Comparison of ENCODE assay signal across 10 cellular contexts in genomic region chr10:104259999-104260774, GRCh38. TPM values are rescaled to one million over a fixed set of nuclear protein-coding genes. Genes with fewer than 3 reads are reported as not detected.
A peak's percentile ranks its signal among the peaks of the same experiment; 100 is the strongest.
DNase-seq lines count a peak whose midpoint lies in the region; ATAC-seq, FAIRE-seq and TF ChIP-seq lines count a peak whose summit lies in the region.
"Had no signal": no experiment of that assay in that cellular context is flagged by ENCODE, and none has a peak within 500 bp of the region (broad histone marks: within the 10 kb centered on the region; RNA-seq: fewer than 3 reads in every experiment).

No MANE protein-coding gene starts in this region.

- H3K27ac Mint-ChIP-seq in mesothelial cell of epicardium (peak overlapping the region; percentile 55), H9 (no peak overlapping the region)

- no peak overlapping the region for H3K14ac ChIP-seq in H9 (ENCODE audit: insufficient read depth, low read length)

- H3K23ac ChIP-seq in H9 (ENCODE audit: insufficient read length, low read depth, low read length): no peak overlapping the region

- no peak overlapping the region for H4K91ac ChIP-seq in H9 (ENCODE audit: insufficient read length, low read depth, low read length)

- H2BK12ac ChIP-seq in H9 (ENCODE audit: insufficient read length, low read depth, low read length): no peak overlapping the region

- H2BK120ac ChIP-seq in H9 (ENCODE audit: low read depth, low read length, poor library complexity, severe bottlenecking): no peak overlapping the region

- H3K4me3 ChIP-seq in A549 (no peak overlapping the region), Panc1 (ENCODE audit: low read depth in 2 of 2, low read length in 2 of 2) (no peak overlapping the region)

- H3K79me2 ChIP-seq in H9 (ENCODE audit: insufficient read depth, low read length): no peaks in the 10 kb centered on the region; the same call in 1 of the 2 replicates

- H4K5ac ChIP-seq in H9 (ENCODE audit: insufficient read length, low read depth, low read length): no peak overlapping the region

- no peaks in the 10 kb centered on the region for H3K9me3 Mint-ChIP-seq in mesothelial cell of epicardium
- H3K9me3 Mint-ChIP-seq in H9: no peaks in the 10 kb centered on the region

- ATAC-seq in A549 (no peak), Panc1 (peak; percentile 42; the same call in 1 of the 2 replicates), GM18868 (IDR thresholded peaks at IDR 0.05; ENCODE audit: unreplicated experiment) (no peak), HG02840 (IDR thresholded peaks at IDR 0.05; ENCODE audit: low FRiP score, unreplicated experiment) (no peak)

- H3K4ac ChIP-seq in H9 (ENCODE audit: low read depth, low read length): no peak overlapping the region

- peak overlapping the region; percentile 15; the same call in 2 of the 3 replicates for H3K4me2 ChIP-seq in A549
- no peak overlapping the region for H3K4me2 ChIP-seq in H9 (ENCODE audit: insufficient read depth, insufficient read length, low read length)

- H3K27me3 Mint-ChIP-seq in mesothelial cell of epicardium (ENCODE audit: low read depth) (no peaks in the 10 kb centered on the region), H9 (ENCODE audit: low read depth) (no peaks in the 10 kb centered on the region)

- peaks cover 4% of the 10 kb centered on the region for H3K23me2 ChIP-seq in H9 (ENCODE audit: insufficient read length, low read depth, low read length, poor library complexity, severe bottlenecking)

- intact Hi-C loops in Panc1 (cut with micrococcal nuclease; ENCODE audit: unreplicated experiment): no loop called here

- CTCF ChIA-PET in A549 (lab: Yijun Ruan, JAX) (interaction anchor here (0.7 to 3.4 kb wide), 4 partner anchors 8 to 90 kb away, joined by 3 to 11 read pairs (median 4); no protein-coding TSS in a partner anchor), Panc1 (lab: Charles Lee) (interaction anchor here (1.0 kb wide), 1 partner anchor 15 kb away, joined by 3 read pairs; no protein-coding TSS in a partner anchor)

- H3K9ac ChIP-seq in H9 (ENCODE audit: extremely low read depth, insufficient read length, low read length): no peak overlapping the region

- H3K18ac ChIP-seq in H9 (ENCODE audit: insufficient read length, low read depth, low read length): no peak overlapping the region

- TF ChIP-seq EP300 in A549 (IDR thresholded peaks at IDR 0.05): no peak

- H2BK5ac ChIP-seq in H9 (ENCODE audit: insufficient read length, low read length): no peak overlapping the region

- peaks cover 34% of the 10 kb centered on the region for H3K36me3 Mint-ChIP-seq in mesothelial cell of epicardium
- H3K36me3 Mint-ChIP-seq in H9 (ENCODE audit: insufficient read depth in 1 of 3, low read depth in 3 of 3): peaks cover 1 to 61% (median 11%) of the 10 kb centered on the region in 3 experiments; a peak in 4 of 7 replicates

- H3K27me3 ChIP-seq in Panc1 (ENCODE audit: control insufficient read depth, insufficient read depth, low read length) (no peaks in the 10 kb centered on the region), H9 (ENCODE audit: insufficient read depth, low read length) (no peaks in the 10 kb centered on the region)

- BruUV-seq in Panc1 (replicated peaks; lab: Mats Ljungman, UMichigan): no TSS peak

- no peaks in the 10 kb centered on the region for H4K20me1 ChIP-seq in H9 (ENCODE audit: control insufficient read depth, insufficient read depth, insufficient read length)

- POLR2A ChIA-PET in A549 (lab: Yijun Ruan, JAX) (no interaction called here), Panc1 (lab: Charles Lee) (interaction anchor here (0.6 kb wide), 1 partner anchor 13 kb away, joined by 5 read pairs; no protein-coding TSS in a partner anchor)

- H3K36me3 ChIP-seq in Panc1 (ENCODE audit: control insufficient read depth, insufficient read depth, low read length): peaks cover 49% of the 10 kb centered on the region

- H3K79me1 ChIP-seq in H9 (ENCODE audit: insufficient read depth, low read depth, low read length, poor library complexity, severe bottlenecking): no peaks in the 10 kb centered on the region

- WGBS in A549 (ENCODE audit: missing lambda C conversion rate): 83% methylated on average over 6 of the region's 6 CpGs
- WGBS in H9 (ENCODE audit: extremely low coverage, insufficient read length, low lambda C conversion rate): 100% methylated on average over 1 of the region's 6 CpGs

- in situ Hi-C loops in Panc1 (cut with HindIII; ENCODE audit: low pct_unique_long_range_greater_than_20kb, low sequenced_read_pairs): no loop called here

- H3T11ph ChIP-seq in H9 (ENCODE audit: low read length): no peak overlapping the region

- no peak for TF ChIP-seq CTCF in A549 (IDR thresholded peaks at IDR 0.05)
- no peak for TF ChIP-seq CTCF in Panc1 (IDR thresholded peaks at IDR 0.05)
- no peak for TF ChIP-seq CTCF in mesothelial cell of epicardium (IDR thresholded peaks at IDR 0.05; ENCODE audit: unreplicated experiment)
- TF ChIP-seq CTCF in H9 (conservative IDR thresholded peaks at IDR 0.05): no peak

- no peak overlapping the region for H2AK5ac ChIP-seq in H9 (ENCODE audit: insufficient read length, low read length)

- no peak overlapping the region for H4K8ac ChIP-seq in H9 (replicated peaks; ENCODE audit: insufficient read length, low read depth, low read length)

- peaks cover 37% of the 10 kb centered on the region for H3K4me1 ChIP-seq in A549
- H3K4me1 ChIP-seq in Panc1 (ENCODE audit: control insufficient read depth, insufficient read depth, low read length): peaks cover 37% of the 10 kb centered on the region
- H3K4me1 ChIP-seq in H9 (ENCODE audit: insufficient read depth, low read length): 0 out of 2 replicates have a peak, but pooled peaks cover 3% of the 10 kb centered on the region

- H3K27ac ChIP-seq in A549: peak overlapping the region in 1 of 2 experiments; percentile 11; a peak in 1 of 6 replicates
- H3K27ac ChIP-seq in Panc1 (ENCODE audit: low read length): no peak overlapping the region
- H3K27ac ChIP-seq in H9 (ENCODE audit: insufficient read length, low read depth, low read length): no peak overlapping the region

- no peak overlapping the region for H2BK20ac ChIP-seq in H9 (ENCODE audit: low read depth, low read length, poor library complexity, severe bottlenecking)

- H3K9me3 ChIP-seq in A549: no peaks in the 10 kb centered on the region
- no peaks in the 10 kb centered on the region for H3K9me3 ChIP-seq in Panc1 (ENCODE audit: control insufficient read depth, insufficient read depth, low read depth, low read length)
- no peaks in the 10 kb centered on the region for H3K9me3 ChIP-seq in H9 (ENCODE audit: control insufficient read depth, low read depth, low read length)

- DNase-seq in A549 (ENCODE audit: low read depth in 1 of 2, low spot score in 1 of 2) (no peak), Panc1 (ENCODE audit: low read depth, low spot score) (no peak), dermis blood vessel endothelial cell (peak; percentile 58), mesothelial cell of epicardium (ENCODE audit: low spot score in 2 of 2, unreplicated experiment in 2 of 2) (no peak), H54 (ENCODE audit: insufficient read length, low spot score) (no peak), H9 (no peak)
- DNase-seq: NCI-H69 had no signal

- no peak overlapping the region for H2AFZ ChIP-seq in H9 (ENCODE audit: low read length)

- no peak for TF ChIP-seq RAD21 in A549 (conservative IDR thresholded peaks at IDR 0.05 in 1 of 2, IDR thresholded peaks at IDR 0.05 in 1 of 2)

- H3K4me1 Mint-ChIP-seq in mesothelial cell of epicardium (peaks cover 21% of the 10 kb centered on the region), H9 (peaks cover 11 to 30% of the 10 kb centered on the region in 2 experiments)

- no peak overlapping the region for H2BK15ac ChIP-seq in H9 (ENCODE audit: low read depth, low read length)

- TF ChIP-seq POLR2A in A549 (IDR thresholded peaks at IDR 0.05; ENCODE audit: low read length): no peak
- TF ChIP-seq POLR2A in H54 (IDR thresholded peaks at IDR 0.05; ENCODE audit: low read depth, low read length): no peak

- FAIRE-seq in A549 (lab: Jason Lieb, UNC): no peak
- no peak for FAIRE-seq in H54 (lab: Jason Lieb, UNC)
- FAIRE-seq: GM19239 had no signal

- no peak overlapping the region for H3K56ac ChIP-seq in H9 (ENCODE audit: insufficient read length, low read depth, low read length)

- H3K4me3 Mint-ChIP-seq in mesothelial cell of epicardium (no peak overlapping the region), H9 (no peak overlapping the region)

TF ChIP-seq in A549, 52 proteins besides CTCF, POLR2A, EP300 and RAD21 (continues in another document):
- no peak for TF ChIP-seq FOSB (CRISPR knock-in tag; IDR thresholded peaks at IDR 0.05)
- no peak for TF ChIP-seq ZFP36 (IDR thresholded peaks at IDR 0.05; ENCODE audit: borderline replicate concordance, partially characterized antibody)

RNA-seq across cellular contexts. Expression of gene GSTO1, which starts 5.5 kb away (rescaled TPM):
- polyA plus RNA-seq in A549 (2011; rRNA removed): 172 and 204 TPM in 2 replicates
- polyA plus RNA-seq in A549 (2012; cell fraction: cytosol; rRNA removed): 97.9 and 112 TPM in 2 replicates
- polyA plus RNA-seq in A549 (2012; cell fraction: nucleus; rRNA removed): 33.3 and 54.1 TPM in 2 replicates
- polyA plus RNA-seq in A549 (2017; fragmentation: RNase III; extraction: RNeasy Plus Mini Kit Qiagen cat#74134 plus additional on column Dnase treatment): 152 to 163 TPM (median 156 TPM) in 3 replicates
- 23.8 TPM in 2 replicates for polyA minus RNA-seq in A549 (2011; rRNA and poly(A)+ RNA removed)
- total RNA-seq in Panc1 (2021; ENCODE audit: unreplicated experiment): 134 TPM
- polyA plus RNA-seq in Panc1 (2012; ENCODE audit: insufficient read length): 123 TPM
- 147 and 348 TPM in 2 replicates for total RNA-seq in dermis blood vessel endothelial cell
- 62.8 to 65.5 TPM (median 65.2 TPM) in 3 replicates for total RNA-seq in mesothelial cell of epicardium
- total RNA-seq in H9 (2021): 114 and 116 TPM in 2 replicates

RNA-seq across cellular contexts. Expression of gene GSTO2, which starts 8.8 kb away (rescaled TPM):
- polyA plus RNA-seq in A549 (2011; rRNA removed) (5.7 and 6.3 TPM in 2 replicates), A549 (2017; fragmentation: RNase III; extraction: RNeasy Plus Mini Kit Qiagen cat#74134 plus additional on column Dnase treatment) (1.3 to 1.9 TPM (median 1.8 TPM) in 3 replicates)
- 1.7 and 2.1 TPM in 2 replicates for polyA plus RNA-seq in A549 (2012; cell fraction: cytosol; rRNA removed)
- 0.80 and 3.0 TPM in 2 replicates for polyA plus RNA-seq in A549 (2012; cell fraction: nucleus; rRNA removed)
- 1.6 and 2.8 TPM in 2 replicates for polyA minus RNA-seq in A549 (2011; rRNA and poly(A)+ RNA removed)
- total RNA-seq in Panc1 (2021; ENCODE audit: unreplicated experiment) (28.5 TPM), dermis blood vessel endothelial cell (0.51 and 0.85 TPM in 2 replicates), mesothelial cell of epicardium (11.7 to 13.5 TPM (median 12.7 TPM) in 3 replicates), H9 (2021) (12.0 and 14.5 TPM in 2 replicates)
- polyA plus RNA-seq in Panc1 (2012; ENCODE audit: insufficient read length): 31.6 TPM

RNA-seq across cellular contexts. Expression of gene CFAP43, which starts 28.0 kb away (rescaled TPM):
- polyA plus RNA-seq in A549 (2011; rRNA removed) (0.42 and 0.75 TPM in 2 replicates), A549 (2017; fragmentation: RNase III; extraction: RNeasy Plus Mini Kit Qiagen cat#74134 plus additional on column Dnase treatment) (0.16 to 0.36 TPM (median 0.31 TPM) in 3 replicates)
- polyA plus RNA-seq in A549 (2012; cell fraction: cytosol; rRNA removed): 0.08 and 0.13 TPM in 2 replicates
- polyA plus RNA-seq in A549 (2012; cell fraction: nucleus; rRNA removed): 0.14 and 0.16 TPM in 2 replicates
- 0.24 and 0.25 TPM in 2 replicates for polyA minus RNA-seq in A549 (2011; rRNA and poly(A)+ RNA removed)
- total RNA-seq in Panc1 (2021; ENCODE audit: unreplicated experiment) (0.21 TPM), dermis blood vessel endothelial cell (0.23 TPM in 1 of 2 replicates, not detected in the other), mesothelial cell of epicardium (1.0 to 2.1 TPM (median 1.9 TPM) in 3 replicates), H9 (2021) (0.26 and 0.64 TPM in 2 replicates)
- polyA plus RNA-seq in Panc1 (2012; ENCODE audit: insufficient read length): 0.16 TPM
